Comparison of ENCODE assay signal across 2 cellular contexts in the genomic region with DNA sequence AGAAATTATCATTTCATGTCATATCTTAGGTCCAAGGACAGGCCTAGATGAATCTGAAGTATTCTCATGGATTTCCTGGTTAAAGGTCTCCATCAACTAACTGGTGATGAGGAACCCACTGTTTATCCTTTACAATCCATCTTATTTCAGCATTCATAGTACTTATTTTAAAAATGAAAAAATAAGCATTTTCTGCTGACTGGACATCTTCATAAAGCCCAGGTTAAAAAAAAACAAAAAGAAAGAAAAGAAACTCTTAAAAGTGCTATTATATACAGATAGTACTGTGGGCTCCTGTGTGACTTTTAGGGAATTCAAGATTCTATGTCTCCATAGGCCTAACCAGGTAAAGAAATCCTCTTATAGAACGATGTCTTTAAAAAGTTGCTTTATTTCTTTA.
A peak's percentile ranks its signal among the peaks of the same experiment; 100 is the strongest.
TF ChIP-seq lines count a peak whose summit lies in the region.

No MANE protein-coding gene starts in this region.

TF ChIP-seq in A549, 52 proteins besides CTCF, POLR2A, EP300 and RAD21:
- TF ChIP-seq, protein P1, sequence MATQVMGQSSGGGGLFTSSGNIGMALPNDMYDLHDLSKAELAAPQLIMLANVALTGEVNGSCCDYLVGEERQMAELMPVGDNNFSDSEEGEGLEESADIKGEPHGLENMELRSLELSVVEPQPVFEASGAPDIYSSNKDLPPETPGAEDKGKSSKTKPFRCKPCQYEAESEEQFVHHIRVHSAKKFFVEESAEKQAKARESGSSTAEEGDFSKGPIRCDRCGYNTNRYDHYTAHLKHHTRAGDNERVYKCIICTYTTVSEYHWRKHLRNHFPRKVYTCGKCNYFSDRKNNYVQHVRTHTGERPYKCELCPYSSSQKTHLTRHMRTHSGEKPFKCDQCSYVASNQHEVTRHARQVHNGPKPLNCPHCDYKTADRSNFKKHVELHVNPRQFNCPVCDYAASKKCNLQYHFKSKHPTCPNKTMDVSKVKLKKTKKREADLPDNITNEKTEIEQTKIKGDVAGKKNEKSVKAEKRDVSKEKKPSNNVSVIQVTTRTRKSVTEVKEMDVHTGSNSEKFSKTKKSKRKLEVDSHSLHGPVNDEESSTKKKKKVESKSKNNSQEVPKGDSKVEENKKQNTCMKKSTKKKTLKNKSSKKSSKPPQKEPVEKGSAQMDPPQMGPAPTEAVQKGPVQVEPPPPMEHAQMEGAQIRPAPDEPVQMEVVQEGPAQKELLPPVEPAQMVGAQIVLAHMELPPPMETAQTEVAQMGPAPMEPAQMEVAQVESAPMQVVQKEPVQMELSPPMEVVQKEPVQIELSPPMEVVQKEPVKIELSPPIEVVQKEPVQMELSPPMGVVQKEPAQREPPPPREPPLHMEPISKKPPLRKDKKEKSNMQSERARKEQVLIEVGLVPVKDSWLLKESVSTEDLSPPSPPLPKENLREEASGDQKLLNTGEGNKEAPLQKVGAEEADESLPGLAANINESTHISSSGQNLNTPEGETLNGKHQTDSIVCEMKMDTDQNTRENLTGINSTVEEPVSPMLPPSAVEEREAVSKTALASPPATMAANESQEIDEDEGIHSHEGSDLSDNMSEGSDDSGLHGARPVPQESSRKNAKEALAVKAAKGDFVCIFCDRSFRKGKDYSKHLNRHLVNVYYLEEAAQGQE (IDR thresholded peaks at IDR 0.05), result no peak
- TF ChIP-seq CBX8 (IDR thresholded peaks at IDR 0.05) (no peak), MAFK (IDR thresholded peaks at IDR 0.05; ENCODE audit: partially characterized antibody) (peak; percentile 87), NPAS2 (CRISPR knock-in tag; IDR thresholded peaks at IDR 0.05; ENCODE audit: borderline replicate concordance) (no peak)

TF ChIP-seq in K562, 482 proteins besides CTCF, POLR2A, EP300 and RAD21:
- no peak for TF ChIP-seq MAZ (CRISPR knock-in tag; conservative IDR thresholded peaks at IDR 0.05 in 1 of 2, IDR thresholded peaks at IDR 0.05 in 1 of 2)
- TF ChIP-seq ZNF316 (IDR thresholded peaks at IDR 0.05), result peak; percentile 46; the same call in 1 of the 2 replicates
- TF ChIP-seq ZFP36 (IDR thresholded peaks at IDR 0.05; ENCODE audit: low read depth, low read length, partially characterized antibody), result no peak
- 0 out of 2 replicates have a peak, but pooled peaks have one; percentile 11 for TF ChIP-seq MAFG (tag; conservative IDR thresholded peaks at IDR 0.05)
